Comparison of ENCODE assay signal across 26 cellular contexts in the genomic region with DNA sequence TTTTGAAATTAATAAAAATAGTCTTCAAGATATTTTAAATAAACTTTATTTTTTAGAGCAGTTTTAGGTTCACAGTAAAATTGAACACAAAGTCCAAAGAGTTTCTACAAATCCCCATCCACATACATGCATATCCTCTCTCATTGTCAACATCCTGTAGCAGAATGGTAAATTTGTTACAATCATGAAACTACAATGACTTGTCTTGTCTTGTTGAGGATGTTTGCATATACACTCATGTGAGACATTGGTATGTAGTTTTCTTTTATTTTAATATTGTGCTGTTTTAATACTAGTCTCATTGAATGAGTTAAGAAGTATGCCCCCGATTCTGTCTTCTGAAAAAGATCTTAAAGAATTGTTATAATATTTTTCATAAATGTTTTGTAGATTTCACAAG.
"Had no signal": no experiment of that assay in that cellular context is flagged by ENCODE, and none has a peak within 500 bp of the region (broad histone marks: within the 10 kb centered on the region; RNA-seq: fewer than 3 reads in every experiment).

No MANE protein-coding gene starts in this region.

- H3K36me3 ChIP-seq: neural progenitor cell, ovary, right lobe of liver, sigmoid colon, suprapubic skin, tibial artery, transverse colon, upper lobe of right lung, uterus had no signal

- H3K9me3 ChIP-seq: ovary, psoas muscle, right lobe of liver, suprapubic skin, testis, transverse colon, upper lobe of right lung, uterus had no signal

- H3K4me3 ChIP-seq: neural progenitor cell, ovary, psoas muscle, right lobe of liver, sigmoid colon, suprapubic skin, testis, tibial artery, transverse colon, upper lobe of right lung, uterus had no signal

- H3K27me3 ChIP-seq: neural progenitor cell, ovary, right lobe of liver, sigmoid colon, suprapubic skin, testis, tibial artery, transverse colon, upper lobe of right lung, uterus had no signal

- ATAC-seq: natural killer cell; psoas muscle; right cardiac atrium; right lobe of liver; stimulated activated effector memory CD8-positive, alpha-beta T cell treated with anti-CD3 and anti-CD28 coated beads, Interleukin-12 subunit alpha, Interleukin-12 subunit beta, amount 100 ng/mL, for 72 hours; stimulated activated naive CD8-positive, alpha-beta T cell treated with anti-CD3 and anti-CD28 coated beads, Interleukin-15, amount 100 ng/mL, for 72 hours; stimulated activated naive CD8-positive, alpha-beta T cell treated with anti-CD3 and anti-CD28 coated beads, Interleukin-15, Interleukin-2, amounts not matched to agents 100 U/mL and 50 U/mL, for 24 hours; upper lobe of right lung had no signal

- H3K4me1 ChIP-seq: neural progenitor cell, parathyroid adenoma, psoas muscle, right lobe of liver, sigmoid colon, suprapubic skin, testis, tibial artery, transverse colon, upper lobe of right lung, uterus had no signal

- FAIRE-seq: small intestine had no signal

- DNase-seq: natural killer cell; occipital lobe; ovary; posterior cingulate gyrus; psoas muscle; right cardiac atrium; right lobe of liver; sigmoid colon; small intestine; stimulated activated CD4-positive, alpha-beta T cell treated with anti-CD3 and anti-CD28 coated beads, Interleukin-15, amount 100 ng/mL, for 24 hours; stimulated activated CD4-positive, alpha-beta T cell treated with anti-CD3 and anti-CD28 coated beads, Interleukin-2, amount 100 ng/mL, for 24 hours; stimulated activated CD4-positive, alpha-beta T cell treated with anti-CD3 and anti-CD28 coated beads, Interleukin-2, amount 100 ng/mL, for 48 hours; stimulated activated CD4-positive, alpha-beta T cell treated with anti-CD3 and anti-CD28 coated beads, Interleukin-4, amount 100 ng/mL, for 24 hours; stimulated activated naive CD4-positive, alpha-beta T cell; stimulated activated naive CD8-positive, alpha-beta T cell treated with anti-CD3 and anti-CD28 coated beads, Interleukin-15, amount 100 ng/mL, for 72 hours; stimulated activated naive CD8-positive, alpha-beta T cell treated with anti-CD3 and anti-CD28 coated beads, Interleukin-15, Interleukin-2, amounts not matched to agents 100 U/mL and 50 U/mL, for 24 hours; substantia nigra; testis; tibial artery; transverse colon; upper lobe of right lung; uterus had no signal

- H3K27ac ChIP-seq: neural progenitor cell, ovary, parathyroid adenoma, psoas muscle, right lobe of liver, sigmoid colon, suprapubic skin, testis, tibial artery, transverse colon, upper lobe of right lung, uterus had no signal
